Comparison of ENCODE assay signal across 31 cellular contexts in the genomic region with DNA sequence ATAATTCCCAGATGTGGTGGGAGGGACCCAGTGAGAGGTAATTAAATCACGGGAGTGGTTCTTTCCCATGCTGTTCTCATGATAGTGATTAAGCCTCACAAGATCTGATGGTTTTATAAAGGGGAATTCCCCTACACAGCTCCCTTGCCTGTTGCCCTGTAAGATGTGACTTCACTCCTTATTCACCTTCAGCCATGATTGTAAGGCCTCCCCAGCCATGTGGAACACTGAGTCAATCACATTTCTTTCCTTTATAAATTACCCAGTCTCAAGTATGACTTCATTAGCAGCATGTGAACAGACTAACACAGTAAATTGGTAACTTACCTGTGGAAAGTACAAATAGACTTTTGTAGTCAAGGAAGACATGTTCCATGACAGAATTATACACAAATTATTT. TPM values are rescaled to one million over a fixed set of nuclear protein-coding genes. Genes with fewer than 3 reads are reported as not detected.
"Had no signal": no experiment of that assay in that cellular context is flagged by ENCODE, and none has a peak within 500 bp of the region (broad histone marks: within the 10 kb centered on the region; RNA-seq: fewer than 3 reads in every experiment).

No MANE protein-coding gene starts in this region.

- H3K36me3 ChIP-seq: stomach, suprapubic skin, thoracic aorta, thyroid gland, tibial artery, tibial nerve, transverse colon, upper lobe of left lung, upper lobe of right lung, uterus, vagina had no signal

- ATAC-seq: stimulated activated effector memory CD8-positive, alpha-beta T cell treated with anti-CD3 and anti-CD28 coated beads, Interleukin-12 subunit alpha, Interleukin-12 subunit beta, amount 100 ng/mL, for 72 hours; stimulated activated memory B cell treated with anti-CD40 and anti-IgM and Interleukin-4, amounts not matched to agents 10 μg/mL and 1 μg/mL and 100 μg/mL, for 72 hours; stimulated activated naive B cell treated with anti-CD40 and anti-IgM and Interleukin-4, amounts not matched to agents 10 μg/mL and 1 μg/mL and 100 μg/mL, for 72 hours; stimulated activated naive CD8-positive, alpha-beta T cell treated with anti-CD3 and anti-CD28 coated beads, Interleukin-15, amount 100 ng/mL, for 72 hours; stimulated activated naive CD8-positive, alpha-beta T cell treated with anti-CD3 and anti-CD28 coated beads, Interleukin-15, Interleukin-2, amounts not matched to agents 100 U/mL and 50 U/mL, for 24 hours; upper lobe of right lung had no signal

- FAIRE-seq: urothelium cell line had no signal

- H3K27me3 ChIP-seq: stomach, suprapubic skin, testis, thyroid gland, tibial artery, tibial nerve, transverse colon, upper lobe of left lung, upper lobe of right lung, uterus, vagina had no signal

- DNase-seq: stimulated activated CD4-positive, alpha-beta T cell treated with anti-CD3 and anti-CD28 coated beads, Interleukin-2, amount 100 ng/mL, for 48 hours; stimulated activated CD4-positive, alpha-beta T cell treated with anti-CD3 and anti-CD28 coated beads, Interleukin-4, amount 100 ng/mL, for 1 hour; stimulated activated CD4-positive, alpha-beta T cell treated with anti-CD3 and anti-CD28 coated beads, Interleukin-4, amount 100 ng/mL, for 24 hours; stimulated activated CD4-positive, alpha-beta T cell treated with anti-CD3 and anti-CD28 coated beads, Interleukin-4, amount 100 ng/mL, for 4 hours; stimulated activated CD8-positive, alpha-beta memory T cell treated with anti-CD3 and anti-CD28 coated beads, Interleukin-4, amount 100 ng/mL, for 48 hours; stimulated activated naive B cell treated with anti-CD40 and anti-IgM and Interleukin-4, amounts not matched to agents 10 μg/mL and 1 μg/mL and 100 μg/mL, for 72 hours; stimulated activated naive CD4-positive, alpha-beta T cell; stimulated activated naive CD4-positive, alpha-beta T cell treated with Interleukin-2 at 50 U/mL for 16 hours; stimulated activated naive CD8-positive, alpha-beta T cell treated with anti-CD3 and anti-CD28 coated beads, Interleukin-15, amount 100 ng/mL, for 72 hours; stimulated activated naive CD8-positive, alpha-beta T cell treated with anti-CD3 and anti-CD28 coated beads, Interleukin-15, Interleukin-2, amounts not matched to agents 100 U/mL and 50 U/mL, for 24 hours; stomach; substantia nigra; testis; thyroid gland; tibial artery; transverse colon; trophoblast cell; upper lobe of left lung; upper lobe of right lung; uterus had no signal

- H3K4me1 ChIP-seq: stomach, suprapubic skin, testis, thyroid gland, tibial artery, tibial nerve, transverse colon, upper lobe of left lung, upper lobe of right lung, uterus, vagina had no signal

- H3K27ac ChIP-seq: stomach, suprapubic skin, testis, thoracic aorta, thyroid gland, tibial artery, tibial nerve, transverse colon, upper lobe of left lung, upper lobe of right lung, uterus, vagina had no signal

- H3K9me3 ChIP-seq: testis, thoracic aorta, thyroid gland, uterus, vagina had no signal

- H3K4me3 ChIP-seq: stomach, suprapubic skin, testis, thoracic aorta, thyroid gland, tibial artery, tibial nerve, transverse colon, upper lobe of left lung, upper lobe of right lung, uterus, vagina had no signal

RNA-seq across cellular contexts. Expression of a gene that starts 55.2 kb away (rescaled TPM):
- total RNA-seq: subcutaneous adipose tissue, suprapubic skin, temporal lobe, thoracic aorta, thyroid gland, tibial nerve, transverse colon, upper lobe of left lung, upper lobe of right lung, ureter, urinary bladder, uterus, vagina had no signal
